ENCODE assay signal across 1 cellular context in genomic region chr2:109173311-109174171, GRCh38.
TF ChIP-seq lines count a peak whose summit lies in the region.

No MANE protein-coding gene starts in this region.

TF ChIP-seq in K562, 482 proteins besides CTCF, POLR2A, EP300 and RAD21 (continued from another document):
- TF ChIP-seq IRF1 (CRISPR knock-in tag; IDR thresholded peaks at IDR 0.05; ENCODE audit: borderline replicate concordance) (no peak), TFAP4 (CRISPR knock-in tag; IDR thresholded peaks at IDR 0.05; ENCODE audit: borderline replicate concordance) (no peak), SOX6 (IDR thresholded peaks at IDR 0.05) (peak; percentile 44; the same call in 1 of the 2 replicates), TEAD4 (IDR thresholded peaks at IDR 0.05; ENCODE audit: low read length) (peak; percentile 44; the same call in 1 of the 2 replicates), TEAD4 (CRISPR knock-in tag; IDR thresholded peaks at IDR 0.05; ENCODE audit: borderline replicate concordance) (no peak)
